8 cellular contexts compared by ENCODE assay signal in the genomic region with DNA sequence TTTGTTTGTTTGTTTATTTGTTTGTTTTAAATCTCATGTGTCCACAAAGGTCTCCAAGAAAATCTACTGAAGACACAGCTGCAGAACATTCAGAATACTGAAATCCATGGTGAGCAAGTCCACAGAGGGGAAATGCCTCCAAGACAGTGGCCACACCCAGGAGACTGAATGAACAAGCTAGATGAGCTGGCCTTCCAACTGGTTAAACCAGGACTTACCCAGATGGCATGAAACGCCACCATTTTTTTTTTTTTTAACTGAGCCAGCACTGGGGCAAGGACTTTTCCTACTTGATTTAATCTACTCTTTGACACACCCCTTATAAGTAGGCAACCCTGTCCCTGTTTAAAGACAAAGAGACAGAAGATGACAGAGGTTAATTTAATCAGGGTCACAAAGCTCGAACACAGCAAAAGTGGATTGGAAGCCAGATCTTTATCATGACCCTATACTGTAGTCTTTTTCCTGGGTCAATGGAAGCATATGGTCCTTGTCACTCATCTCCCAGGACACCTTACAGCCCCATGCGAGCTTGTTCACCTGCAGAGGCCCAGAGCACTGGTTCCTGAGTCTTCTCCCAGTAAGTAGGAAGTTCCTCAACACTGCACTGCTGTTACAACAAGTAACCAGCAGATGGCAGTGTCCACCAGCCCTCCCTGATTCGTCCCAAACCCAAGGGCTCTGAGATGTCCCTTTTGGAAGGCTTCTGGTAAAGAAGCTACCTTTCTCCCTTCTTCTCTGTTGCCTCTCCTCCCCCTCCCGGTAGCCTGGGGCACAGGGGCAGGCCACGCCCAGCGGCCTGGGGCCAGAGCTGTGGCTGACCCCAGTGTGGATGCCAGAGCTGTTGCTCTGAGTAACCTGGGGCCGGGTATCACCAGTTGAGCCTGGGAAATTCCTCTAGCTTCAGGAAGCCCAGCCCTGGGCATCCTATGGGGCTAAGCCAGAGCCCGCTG. TPM values are rescaled to one million over a fixed set of nuclear protein-coding genes. Genes with fewer than 3 reads are reported as not detected.
DNase-seq lines count a peak whose midpoint lies in the region; ATAC-seq, FAIRE-seq and TF ChIP-seq lines count a peak whose summit lies in the region.

No MANE protein-coding gene starts in this region.

- H3K27ac ChIP-seq in keratinocyte (ENCODE audit: control insufficient read depth, insufficient read depth, low read length): no peak overlapping the region

- FAIRE-seq in keratinocyte (lab: Jason Lieb, UNC): peak; percentile 89

- H3K79me2 ChIP-seq in keratinocyte (ENCODE audit: control insufficient read depth, insufficient read depth, low read length): no peaks in the 10 kb centered on the region

- H3K4me1 ChIP-seq in keratinocyte (ENCODE audit: control insufficient read depth, extremely low read depth, insufficient read depth, low read length): peaks cover 11% of the 10 kb centered on the region

- H3K36me3 ChIP-seq in keratinocyte (ENCODE audit: control insufficient read depth in 2 of 2, extremely low read depth in 1 of 2, insufficient read depth in 2 of 2, low read length in 2 of 2): no peaks in the 10 kb centered on the region

- peak overlapping the region; percentile 66 for H3K4me2 ChIP-seq in keratinocyte (ENCODE audit: control insufficient read depth, extremely low read depth, insufficient read depth, low read depth, low read length)

- no peaks in the 10 kb centered on the region for H3K9me1 ChIP-seq in keratinocyte (ENCODE audit: control insufficient read depth, extremely low read depth, insufficient read depth, low read length)

- no peak overlapping the region for H3K4me3 ChIP-seq in WI38 (ENCODE audit: low read depth, low read length)
- H3K4me3 ChIP-seq in keratinocyte (ENCODE audit: control insufficient read depth in 2 of 3, extremely low read depth in 1 of 3, insufficient read depth in 2 of 3, low read depth in 1 of 3, low read length in 3 of 3): no peak overlapping the region

- H3K27me3 ChIP-seq in keratinocyte (ENCODE audit: control insufficient read depth, extremely low read depth, insufficient read depth, low read length): peaks cover 48% of the 10 kb centered on the region

- no peaks in the 10 kb centered on the region for H4K20me1 ChIP-seq in keratinocyte (ENCODE audit: control insufficient read depth, extremely low read depth, insufficient read depth, low read length)

- H3K9me3 ChIP-seq in keratinocyte (ENCODE audit: control insufficient read depth, low read depth, low read length): no peaks in the 10 kb centered on the region

- peak; percentile 57 for DNase-seq in activated gamma-delta T cell treated with Interleukin-2 at 50 U/mL for 16 hours
- DNase-seq in activated gamma-delta T cell (lab: John Stamatoyannopoulos, UW): no peak
- DNase-seq in NCI-H1930 (lab: John Stamatoyannopoulos, UW): peak; percentile 27 to 67
- DNase-seq in central memory CD4-positive, alpha-beta T cell: peak; percentile 60
- DNase-seq in keratinocyte (ENCODE audit: low read depth, low spot score): no peak
- peak; percentile 54 to 61 for DNase-seq in stimulated activated CD4-positive, alpha-beta T cell treated with anti-CD3 and anti-CD28 coated beads, Interleukin-2, amount 100 ng/mL, for 48 hours

- no peak overlapping the region for H3K9ac ChIP-seq in keratinocyte (ENCODE audit: control insufficient read depth, extremely low read depth, insufficient read depth, low read length)

- TF ChIP-seq CTCF in WI38 (IDR thresholded peaks at IDR 0.05; ENCODE audit: low read depth, low read length): peak; percentile 95
- peak; percentile 95 to 99 (median 96) for TF ChIP-seq CTCF in keratinocyte (optimal IDR thresholded peaks at IDR 0.05 in 1 of 3, IDR thresholded peaks at IDR 0.05 in 1 of 3, conservative IDR thresholded peaks at IDR 0.05 in 1 of 3; ENCODE audit: extremely low read depth in 1 of 3, insufficient read depth in 2 of 3, low read length in 3 of 3)

- dilution Hi-C loops in keratinocyte (cut with MboI; ENCODE audit: extremely low pct_ligation_motif_present, low sequenced_read_pairs): no loop called here

- peak overlapping the region; percentile 43 for H2AFZ ChIP-seq in keratinocyte (ENCODE audit: control insufficient read depth, low read length)

- ATAC-seq in HG02798 (IDR thresholded peaks at IDR 0.05; ENCODE audit: poor library complexity, unreplicated experiment): peak; percentile 76

RNA-seq across cellular contexts. Expression of a gene that starts 5.6 kb away (rescaled TPM):
- polyA plus RNA-seq in keratinocyte: not detected in 3 replicates
- 0.10 TPM for polyA plus RNA-seq in keratinocyte (2011; ENCODE audit: low read depth)
- polyA plus RNA-seq in keratinocyte (2011; cell fraction: cytosol; rRNA removed): not detected in 2 replicates
- 0.01 TPM in 2 replicates for polyA plus RNA-seq in keratinocyte (2011; cell fraction: nucleus; rRNA removed)
- polyA plus RNA-seq in keratinocyte (2012; ENCODE audit: low replicate concordance): 0.28 TPM in 1 of 2 replicates, not detected in the other
- 0.03 TPM in 1 of 3 replicates, not detected in the others for polyA minus RNA-seq in keratinocyte
- polyA minus RNA-seq in keratinocyte (2011; cell fraction: cytosol; rRNA and poly(A)+ RNA removed): not detected
- polyA minus RNA-seq in keratinocyte (2011; cell fraction: nucleus; rRNA and poly(A)+ RNA removed): under 0.01 TPM in 1 of 2 replicates, not detected in the other

RNA-seq across cellular contexts. Expression of a gene that starts 10.4 kb away (rescaled TPM):
- 18.5 to 21.2 TPM (median 20.7 TPM) in 3 replicates for polyA plus RNA-seq in keratinocyte
- 8.0 TPM for polyA plus RNA-seq in keratinocyte (2011; ENCODE audit: low read depth)
- 15.3 and 23.3 TPM in 2 replicates for polyA plus RNA-seq in keratinocyte (2011; cell fraction: cytosol; rRNA removed)
- 33.3 and 38.2 TPM in 2 replicates for polyA plus RNA-seq in keratinocyte (2011; cell fraction: nucleus; rRNA removed)
- polyA plus RNA-seq in keratinocyte (2012; ENCODE audit: low replicate concordance): 16.6 and 22.0 TPM in 2 replicates
- polyA minus RNA-seq in keratinocyte: 17.6 to 31.8 TPM (median 21.3 TPM) in 3 replicates
- 19.2 TPM for polyA minus RNA-seq in keratinocyte (2011; cell fraction: cytosol; rRNA and poly(A)+ RNA removed)
- polyA minus RNA-seq in keratinocyte (2011; cell fraction: nucleus; rRNA and poly(A)+ RNA removed): 13.4 and 17.9 TPM in 2 replicates

Comparison
In these comparisons a context has a peak if more than half of its experiments do, and no peak if none do; other contexts are left out.
1. DNase-seq: peak in activated gamma-delta T cell treated with Interleukin-2 at 50 U/mL for 16 hours (single experiment), NCI-H1930 (2 of 2), central memory CD4-positive, alpha-beta T cell (single experiment) and stimulated activated CD4-positive, alpha-beta T cell treated with anti-CD3 and anti-CD28 coated beads, Interleukin-2, amount 100 ng/mL, for 48 hours (2 of 2); none in activated gamma-delta T cell (single experiment) and keratinocyte (single experiment).